11 cellular contexts compared by ENCODE assay signal in genomic region chr2:233448220-233448559, GRCh38.
DNase-seq lines count a peak whose midpoint lies in the region; ATAC-seq and TF ChIP-seq lines count a peak whose summit lies in the region.
"Had no signal": no experiment of that assay in that cellular context is flagged by ENCODE, and none has a peak within 500 bp of the region (broad histone marks: within the 10 kb centered on the region; RNA-seq: fewer than 3 reads in every experiment).

No MANE protein-coding gene starts in this region.

- peaks cover 0 to 20% of the 10 kb centered on the region in 2 donors for H3K4me1 ChIP-seq in right atrium auricular region
- H3K4me1 ChIP-seq: tibial nerve had no signal

- H3K4me3 ChIP-seq in right atrium auricular region (no peak overlapping the region), fibroblast of the aortic adventitia (ENCODE audit: low read depth, low read length) (no peak overlapping the region)
- H3K4me3 ChIP-seq: dorsolateral prefrontal cortex, tibial nerve had no signal

- no peak overlapping the region for H3K27ac Mint-ChIP-seq in type B pancreatic cell

- H3K4me3 Mint-ChIP-seq in type B pancreatic cell = no peak overlapping the region

- H3K4me1 Mint-ChIP-seq in type B pancreatic cell (ENCODE audit: unreplicated experiment) = peaks cover 12% of the 10 kb centered on the region

- no peaks in the 10 kb centered on the region for H3K27me3 ChIP-seq in right atrium auricular region
- H3K27me3 ChIP-seq: dorsolateral prefrontal cortex, tibial nerve had no signal

- intact Hi-C loops in left cardiac atrium (cut with DNase I) = no loop called here

- peaks cover 3% of the 10 kb centered on the region for H3K36me3 Mint-ChIP-seq in type B pancreatic cell

- H3K9me3 ChIP-seq in right atrium auricular region = no peaks in the 10 kb centered on the region
- H3K9me3 ChIP-seq: tibial nerve had no signal

- H3K27ac ChIP-seq in right atrium auricular region = no peak overlapping the region
- H3K27ac ChIP-seq: tibial nerve had no signal

- no peaks in the 10 kb centered on the region for H3K9me3 Mint-ChIP-seq in type B pancreatic cell

- TF ChIP-seq CTCF in right atrium auricular region (IDR thresholded peaks at IDR 0.05) (no peak), fibroblast of the aortic adventitia (IDR thresholded peaks at IDR 0.05; ENCODE audit: insufficient read depth, low read length) (peak; percentile 23), type B pancreatic cell (conservative IDR thresholded peaks at IDR 0.05) (peak; percentile 49)

- DNase-seq in left cardiac atrium (peak; percentile 10), right atrium auricular region (ENCODE audit: low spot score) (no peak), OCI-M1 (lab: John Stamatoyannopoulos, UW) (peak; percentile 64), fibroblast of the aortic adventitia (ENCODE audit: low read depth) (no peak), type B pancreatic cell (ENCODE audit: extremely low spot score, unreplicated experiment) (no peak)
- DNase-seq in stimulated activated naive CD4-positive, alpha-beta T cell (lab: John Stamatoyannopoulos, UW) = no peak
- DNase-seq: activated CD8-positive, alpha-beta memory T cell treated with anti-CD3 and anti-CD28 coated beads for 24 hours had no signal

- peaks cover 90% of the 10 kb centered on the region for H3K36me3 ChIP-seq in right atrium auricular region

- no peak for ATAC-seq in left cardiac atrium
- ATAC-seq in GM21529 (IDR thresholded peaks at IDR 0.05; ENCODE audit: unreplicated experiment) = no peak
- no peak for ATAC-seq in HG03354 (IDR thresholded peaks at IDR 0.05; ENCODE audit: poor library complexity, severe bottlenecking, unreplicated experiment)

- no peaks in the 10 kb centered on the region for H3K27me3 Mint-ChIP-seq in type B pancreatic cell

Comparison
In these comparisons a context has a peak if more than half of its experiments do, and no peak if none do; other contexts are left out.
1. DNase-seq: peak in left cardiac atrium (single experiment) and OCI-M1 (single experiment); none in right atrium auricular region (single experiment), fibroblast of the aortic adventitia (single experiment), type B pancreatic cell (single experiment) and stimulated activated naive CD4-positive, alpha-beta T cell (0 of 6).
2. CTCF ChIP-seq: peak in fibroblast of the aortic adventitia (single experiment) and type B pancreatic cell (single experiment); none in right atrium auricular region (0 of 2).